1 cellular context compared by ENCODE assay signal in genomic region chr1:183693521-183693920, GRCh38.
TF ChIP-seq lines count a peak whose summit lies in the region.

No MANE protein-coding gene starts in this region.

TF ChIP-seq in GM23338, 12 proteins besides CTCF, POLR2A, EP300 and RAD21 (continued from another document):
- TF ChIP-seq, protein P1, sequence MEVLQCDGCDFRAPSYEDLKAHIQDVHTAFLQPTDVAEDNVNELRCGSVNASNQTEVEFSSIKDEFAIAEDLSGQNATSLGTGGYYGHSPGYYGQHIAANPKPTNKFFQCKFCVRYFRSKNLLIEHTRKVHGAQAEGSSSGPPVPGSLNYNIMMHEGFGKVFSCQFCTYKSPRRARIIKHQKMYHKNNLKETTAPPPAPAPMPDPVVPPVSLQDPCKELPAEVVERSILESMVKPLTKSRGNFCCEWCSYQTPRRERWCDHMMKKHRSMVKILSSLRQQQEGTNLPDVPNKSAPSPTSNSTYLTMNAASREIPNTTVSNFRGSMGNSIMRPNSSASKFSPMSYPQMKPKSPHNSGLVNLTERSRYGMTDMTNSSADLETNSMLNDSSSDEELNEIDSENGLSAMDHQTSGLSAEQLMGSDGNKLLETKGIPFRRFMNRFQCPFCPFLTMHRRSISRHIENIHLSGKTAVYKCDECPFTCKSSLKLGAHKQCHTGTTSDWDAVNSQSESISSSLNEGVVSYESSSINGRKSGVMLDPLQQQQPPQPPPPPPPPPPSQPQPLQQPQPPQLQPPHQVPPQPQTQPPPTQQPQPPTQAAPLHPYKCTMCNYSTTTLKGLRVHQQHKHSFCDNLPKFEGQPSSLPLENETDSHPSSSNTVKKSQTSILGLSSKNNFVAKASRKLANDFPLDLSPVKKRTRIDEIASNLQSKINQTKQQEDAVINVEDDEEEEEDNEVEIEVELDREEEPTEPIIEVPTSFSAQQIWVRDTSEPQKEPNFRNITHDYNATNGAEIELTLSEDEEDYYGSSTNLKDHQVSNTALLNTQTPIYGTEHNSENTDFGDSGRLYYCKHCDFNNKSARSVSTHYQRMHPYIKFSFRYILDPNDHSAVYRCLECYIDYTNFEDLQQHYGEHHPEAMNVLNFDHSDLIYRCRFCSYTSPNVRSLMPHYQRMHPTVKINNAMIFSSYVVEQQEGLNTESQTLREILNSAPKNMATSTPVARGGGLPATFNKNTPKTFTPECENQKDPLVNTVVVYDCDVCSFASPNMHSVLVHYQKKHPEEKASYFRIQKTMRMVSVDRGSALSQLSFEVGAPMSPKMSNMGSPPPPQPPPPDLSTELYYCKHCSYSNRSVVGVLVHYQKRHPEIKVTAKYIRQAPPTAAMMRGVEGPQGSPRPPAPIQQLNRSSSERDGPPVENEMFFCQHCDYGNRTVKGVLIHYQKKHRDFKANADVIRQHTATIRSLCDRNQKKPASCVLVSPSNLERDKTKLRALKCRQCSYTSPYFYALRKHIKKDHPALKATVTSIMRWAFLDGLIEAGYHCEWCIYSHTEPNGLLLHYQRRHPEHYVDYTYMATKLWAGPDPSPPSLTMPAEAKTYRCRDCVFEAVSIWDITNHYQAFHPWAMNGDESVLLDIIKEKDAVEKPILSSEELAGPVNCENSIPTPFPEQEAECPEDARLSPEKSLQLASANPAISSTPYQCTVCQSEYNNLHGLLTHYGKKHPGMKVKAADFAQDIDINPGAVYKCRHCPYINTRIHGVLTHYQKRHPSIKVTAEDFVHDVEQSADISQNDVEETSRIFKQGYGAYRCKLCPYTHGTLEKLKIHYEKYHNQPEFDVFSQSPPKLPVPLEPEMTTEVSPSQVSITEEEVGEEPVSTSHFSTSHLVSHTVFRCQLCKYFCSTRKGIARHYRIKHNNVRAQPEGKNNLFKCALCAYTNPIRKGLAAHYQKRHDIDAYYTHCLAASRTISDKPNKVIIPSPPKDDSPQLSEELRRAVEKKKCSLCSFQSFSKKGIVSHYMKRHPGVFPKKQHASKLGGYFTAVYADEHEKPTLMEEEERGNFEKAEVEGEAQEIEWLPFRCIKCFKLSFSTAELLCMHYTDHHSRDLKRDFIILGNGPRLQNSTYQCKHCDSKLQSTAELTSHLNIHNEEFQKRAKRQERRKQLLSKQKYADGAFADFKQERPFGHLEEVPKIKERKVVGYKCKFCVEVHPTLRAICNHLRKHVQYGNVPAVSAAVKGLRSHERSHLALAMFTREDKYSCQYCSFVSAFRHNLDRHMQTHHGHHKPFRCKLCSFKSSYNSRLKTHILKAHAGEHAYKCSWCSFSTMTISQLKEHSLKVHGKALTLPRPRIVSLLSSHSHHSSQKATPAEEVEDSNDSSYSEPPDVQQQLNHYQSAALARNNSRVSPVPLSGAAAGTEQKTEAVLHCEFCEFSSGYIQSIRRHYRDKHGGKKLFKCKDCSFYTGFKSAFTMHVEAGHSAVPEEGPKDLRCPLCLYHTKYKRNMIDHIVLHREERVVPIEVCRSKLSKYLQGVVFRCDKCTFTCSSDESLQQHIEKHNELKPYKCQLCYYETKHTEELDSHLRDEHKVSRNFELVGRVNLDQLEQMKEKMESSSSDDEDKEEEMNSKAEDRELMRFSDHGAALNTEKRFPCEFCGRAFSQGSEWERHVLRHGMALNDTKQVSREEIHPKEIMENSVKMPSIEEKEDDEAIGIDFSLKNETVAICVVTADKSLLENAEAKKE (CRISPR knock-in tag; IDR thresholded peaks at IDR 0.05): no peak
- TF ChIP-seq EZH2 (IDR thresholded peaks at IDR 0.05; ENCODE audit: low read depth, unreplicated experiment): no peak
- TF ChIP-seq ZNF331 (CRISPR knock-in tag; IDR thresholded peaks at IDR 0.05; ENCODE audit: low read depth): no peak
- TF ChIP-seq ZNF114 (CRISPR knock-in tag; IDR thresholded peaks at IDR 0.05): no peak
- no peak for TF ChIP-seq POLR2AphosphoS5 (IDR thresholded peaks at IDR 0.05; ENCODE audit: low read depth)
- no peak for TF ChIP-seq REST (IDR thresholded peaks at IDR 0.05; ENCODE audit: unreplicated experiment)
- TF ChIP-seq ETS1 (IDR thresholded peaks at IDR 0.05): no peak
